Comparison of ENCODE assay signal across 8 cellular contexts in the genomic region with DNA sequence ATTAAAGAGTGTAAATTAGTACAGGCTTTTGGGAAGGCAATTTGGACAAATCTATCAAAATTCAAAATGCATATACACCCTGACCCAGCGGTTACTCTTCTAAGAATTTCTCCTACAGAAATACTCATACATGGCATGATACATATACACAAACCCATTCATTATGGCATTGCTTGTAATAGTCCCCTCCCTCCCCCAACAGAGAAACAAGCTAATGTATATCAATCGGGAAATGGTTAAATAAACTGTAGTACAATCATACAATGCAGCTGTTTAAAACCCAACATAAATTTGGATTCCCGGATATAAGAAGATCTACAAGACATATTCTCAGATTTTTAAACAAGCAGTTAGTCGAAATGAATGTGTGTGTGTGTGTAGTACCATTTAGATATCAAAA. TPM values are rescaled to one million over a fixed set of nuclear protein-coding genes. Genes with fewer than 3 reads are reported as not detected.
DNase-seq lines count a peak whose midpoint lies in the region; ATAC-seq, FAIRE-seq and TF ChIP-seq lines count a peak whose summit lies in the region.

No MANE protein-coding gene starts in this region.

- H3K79me2 ChIP-seq in K562 (ENCODE audit: control insufficient read depth, insufficient read depth, low read length): peaks cover 49% of the 10 kb centered on the region

- peak overlapping the region; percentile 84 for H3K4me2 ChIP-seq in K562 (ENCODE audit: insufficient read depth, low read length)

- H4K20me1 ChIP-seq in K562 (replicated peaks; ENCODE audit: control insufficient read depth, insufficient read depth, low read length): peaks cover 11% of the 10 kb centered on the region

- peak overlapping the region; percentile 67 for H3K27ac ChIP-seq in CD8-positive, alpha-beta memory T cell (ENCODE audit: low read depth, low read length)
- peak overlapping the region; percentile 92 for H3K27ac ChIP-seq in K562 (ENCODE audit: extremely low read depth, low read depth, low read length)

- peaks cover 0 to 4% of the 10 kb centered on the region in 2 donors for H3K27me3 Mint-ChIP-seq in CD8-positive, alpha-beta memory T cell
- H3K27me3 Mint-ChIP-seq in mesothelial cell of epicardium (ENCODE audit: low read depth): no peaks in the 10 kb centered on the region

- 0% methylated on average over 2 of the region's 4 CpGs for WGBS in K562 (ENCODE audit: insufficient coverage, low coverage, missing lambda C conversion rate)

- H3K9me1 ChIP-seq in K562 (ENCODE audit: control insufficient read depth, insufficient read depth, low read length): no peaks in the 10 kb centered on the region

- TF ChIP-seq CTCF in K562 (IDR thresholded peaks at IDR 0.05 in 2 of 3, conservative IDR thresholded peaks at IDR 0.05 in 1 of 3; ENCODE audit: insufficient read depth in 2 of 3, low read depth in 1 of 3, low read length in 3 of 3) (no peak), mesothelial cell of epicardium (IDR thresholded peaks at IDR 0.05; ENCODE audit: unreplicated experiment) (no peak)

- H3K27ac Mint-ChIP-seq in CD8-positive, alpha-beta memory T cell: peak overlapping the region; percentile 80 to 99 (median 88)
- H3K27ac Mint-ChIP-seq in mesothelial cell of epicardium: peak overlapping the region; percentile 84

- ATAC-seq in K562 (no peak), HG02759 (IDR thresholded peaks at IDR 0.05; ENCODE audit: unreplicated experiment) (no peak), HG03442 (IDR thresholded peaks at IDR 0.05; ENCODE audit: unreplicated experiment) (no peak)

- H3K36me3 ChIP-seq in CD8-positive, alpha-beta memory T cell (ENCODE audit: insufficient read depth, low read length): no peaks in the 10 kb centered on the region
- H3K36me3 ChIP-seq in K562 (ENCODE audit: control insufficient read depth, insufficient read depth, low read length): peaks cover 15% of the 10 kb centered on the region

- H3K9me3 ChIP-seq in CD8-positive, alpha-beta memory T cell (ENCODE audit: low read length): no peaks in the 10 kb centered on the region
- H3K9me3 ChIP-seq in K562 (replicated peaks; ENCODE audit: control insufficient read depth, insufficient read depth, low read depth, low read length): no peaks in the 10 kb centered on the region

- peaks cover 0 to 22% (median 0%) of the 10 kb centered on the region in 3 donors for H3K36me3 Mint-ChIP-seq in CD8-positive, alpha-beta memory T cell
- peaks cover 3% of the 10 kb centered on the region for H3K36me3 Mint-ChIP-seq in mesothelial cell of epicardium

- H3K4me1 ChIP-seq in CD8-positive, alpha-beta memory T cell (ENCODE audit: insufficient read depth, low read length): peaks cover 33% of the 10 kb centered on the region
- H3K4me1 ChIP-seq in K562 (replicated peaks in 1 of 2; ENCODE audit: control insufficient read depth in 2 of 2, insufficient read depth in 2 of 2, low read length in 2 of 2): peaks cover 13 to 15% of the 10 kb centered on the region in 2 experiments; a peak in 4 of 5 replicates

- H3K9ac ChIP-seq in K562 (ENCODE audit: insufficient read depth in 1 of 2, low read depth in 2 of 2, low read length in 2 of 2): peak overlapping the region; percentile 84 to 95

- peaks cover 35 to 43% (median 38%) of the 10 kb centered on the region in 3 donors for H3K4me1 Mint-ChIP-seq in CD8-positive, alpha-beta memory T cell
- H3K4me1 Mint-ChIP-seq in mesothelial cell of epicardium: peaks cover 12% of the 10 kb centered on the region

- TF ChIP-seq POLR2A in K562 (conservative IDR thresholded peaks at IDR 0.05): no peak

- no peak for FAIRE-seq in K562 (lab: Jason Lieb, UNC)

- in situ Hi-C loops in K562 (cut with MboI): no loop called here

- peak overlapping the region; percentile 87 to 98 (median 92) for H3K4me3 Mint-ChIP-seq in CD8-positive, alpha-beta memory T cell
- peak overlapping the region; percentile 81 for H3K4me3 Mint-ChIP-seq in mesothelial cell of epicardium

- no peak for TF ChIP-seq RAD21 in K562 (CRISPR knock-in tag; conservative IDR thresholded peaks at IDR 0.05 in 1 of 2, IDR thresholded peaks at IDR 0.05 in 1 of 2)

- BruUV-seq in K562 (replicated peaks; lab: Mats Ljungman, UMichigan): no TSS peak

- no peak for DNase-seq in CD8-positive, alpha-beta memory T cell
- DNase-seq in Kasumi-1 (lab: John Stamatoyannopoulos, UW) (peak; percentile 31 to 35), K562 (ENCODE audit: extremely low read depth in 1 of 4, low spot score in 3 of 4) (no peak), mesothelial cell of epicardium (ENCODE audit: low spot score in 2 of 2, unreplicated experiment in 2 of 2) (no peak), NCI-H1930 (lab: John Stamatoyannopoulos, UW) (no peak), NCI-H128 (lab: John Stamatoyannopoulos, UW; ENCODE audit: unreplicated experiment) (no peak)

- H3K9me3 Mint-ChIP-seq in CD8-positive, alpha-beta memory T cell: no peaks in the 10 kb centered on the region
- H3K9me3 Mint-ChIP-seq in mesothelial cell of epicardium: peaks cover 9% of the 10 kb centered on the region

- POLR2A ChIA-PET in CD8-positive, alpha-beta memory T cell (lab: Charles Lee): interaction anchor here (0.6 to 1.9 kb wide), 3 partner anchors 14 to 357 kb away, joined by 3 to 14 read pairs (median 6); no protein-coding TSS in a partner anchor
- POLR2A ChIA-PET in K562 (lab: Yijun Ruan, JAX): no interaction called here

- CTCF ChIA-PET in CD8-positive, alpha-beta memory T cell (lab: Charles Lee): interaction anchor here (1.1 to 1.5 kb wide), 2 partner anchors 23 to 146 kb away, joined by 3 read pairs; no protein-coding TSS in a partner anchor
- CTCF ChIA-PET in K562 (lab: Yijun Ruan, JAX; ENCODE audit: low intra/inter-chr PET ratio): no interaction called here

- no peaks in the 10 kb centered on the region for H3K27me3 ChIP-seq in CD8-positive, alpha-beta memory T cell (ENCODE audit: insufficient read depth, low read length, poor library complexity, severe bottlenecking)
- no peaks in the 10 kb centered on the region for H3K27me3 ChIP-seq in K562 (ENCODE audit: control insufficient read depth in 2 of 2, insufficient read depth in 2 of 2, low read length in 2 of 2)

- intact Hi-C loops in K562 (cut with micrococcal nuclease): loop anchor here (10.0 kb wide), 1 partner anchor 359 kb away; a partner anchor contains a TSS

- no peak for TF ChIP-seq EP300 in K562 (IDR thresholded peaks at IDR 0.05; ENCODE audit: low read length)

- peak overlapping the region; percentile 82 for H3K4me3 ChIP-seq in CD8-positive, alpha-beta memory T cell (ENCODE audit: low read length)
- peak overlapping the region; percentile 83 for H3K4me3 ChIP-seq in K562

- peak overlapping the region; percentile 87 for H2AFZ ChIP-seq in K562 (ENCODE audit: low read depth, low read length)

TF ChIP-seq in K562, 482 proteins besides CTCF, POLR2A, EP300 and RAD21:
- TF ChIP-seq, protein P1, sequence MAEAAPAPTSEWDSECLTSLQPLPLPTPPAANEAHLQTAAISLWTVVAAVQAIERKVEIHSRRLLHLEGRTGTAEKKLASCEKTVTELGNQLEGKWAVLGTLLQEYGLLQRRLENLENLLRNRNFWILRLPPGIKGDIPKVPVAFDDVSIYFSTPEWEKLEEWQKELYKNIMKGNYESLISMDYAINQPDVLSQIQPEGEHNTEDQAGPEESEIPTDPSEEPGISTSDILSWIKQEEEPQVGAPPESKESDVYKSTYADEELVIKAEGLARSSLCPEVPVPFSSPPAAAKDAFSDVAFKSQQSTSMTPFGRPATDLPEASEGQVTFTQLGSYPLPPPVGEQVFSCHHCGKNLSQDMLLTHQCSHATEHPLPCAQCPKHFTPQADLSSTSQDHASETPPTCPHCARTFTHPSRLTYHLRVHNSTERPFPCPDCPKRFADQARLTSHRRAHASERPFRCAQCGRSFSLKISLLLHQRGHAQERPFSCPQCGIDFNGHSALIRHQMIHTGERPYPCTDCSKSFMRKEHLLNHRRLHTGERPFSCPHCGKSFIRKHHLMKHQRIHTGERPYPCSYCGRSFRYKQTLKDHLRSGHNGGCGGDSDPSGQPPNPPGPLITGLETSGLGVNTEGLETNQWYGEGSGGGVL (CRISPR knock-in tag; IDR thresholded peaks at IDR 0.05): no peak
- TF ChIP-seq, protein P2, sequence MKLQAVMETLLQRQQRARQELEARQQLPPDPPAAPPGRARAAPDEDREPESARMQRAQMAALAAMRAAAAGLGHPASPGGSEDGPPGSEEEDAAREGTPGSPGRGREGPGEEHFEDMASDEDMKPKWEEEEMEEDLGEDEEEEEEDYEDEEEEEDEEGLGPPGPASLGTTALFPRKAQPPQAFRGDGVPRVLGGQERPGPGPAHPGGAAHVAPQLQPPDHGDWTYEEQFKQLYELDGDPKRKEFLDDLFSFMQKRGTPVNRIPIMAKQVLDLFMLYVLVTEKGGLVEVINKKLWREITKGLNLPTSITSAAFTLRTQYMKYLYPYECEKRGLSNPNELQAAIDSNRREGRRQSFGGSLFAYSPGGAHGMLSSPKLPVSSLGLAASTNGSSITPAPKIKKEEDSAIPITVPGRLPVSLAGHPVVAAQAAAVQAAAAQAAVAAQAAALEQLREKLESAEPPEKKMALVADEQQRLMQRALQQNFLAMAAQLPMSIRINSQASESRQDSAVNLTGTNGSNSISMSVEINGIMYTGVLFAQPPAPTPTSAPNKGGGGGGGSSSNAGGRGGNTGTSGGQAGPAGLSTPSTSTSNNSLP (IDR thresholded peaks at IDR 0.05; ENCODE audit: borderline replicate concordance, low read depth, low read length): 0 out of 2 replicates have a peak, but pooled peaks have one; percentile 29
- peak in 1 of 2 experiments; percentile 12; a peak in 1 of 4 replicates for TF ChIP-seq NONO (IDR thresholded peaks at IDR 0.05; ENCODE audit: low read depth in 2 of 2, low read length in 1 of 2)

RNA-seq across cellular contexts. Expression of a gene that starts 0.8 kb away (rescaled TPM):
- 100 to 1,000 TPM; 437 to 444 TPM for total RNA-seq in CD8-positive, alpha-beta memory T cell
- 18.7 TPM for polyA plus RNA-seq in CD8-positive, alpha-beta memory T cell
- total RNA-seq in K562 (2011; cell fraction: chromatin; rRNA removed; ENCODE audit: low replicate concordance): 349 and 493 TPM in 2 replicates
- 186 and 207 TPM in 2 replicates for total RNA-seq in K562 (2011; cell fraction: nucleolus; rRNA removed)
- 242 and 280 TPM in 2 replicates for total RNA-seq in K562 (2011; cell fraction: nucleoplasm; rRNA removed)
- total RNA-seq in K562 (2014; rRNA removed) (65.1 and 72.3 TPM in 2 replicates), K562 (2014; rRNA removed; fragmentation: Illumina TruSeq; extraction: Trizol) (68.0 and 74.6 TPM in 2 replicates), K562 (2015; rRNA removed; fragmentation: Illumina TruSeq; extraction: Trizol) (60.8 and 66.7 TPM in 2 replicates), K562 (2021) (198 and 204 TPM in 2 replicates), mesothelial cell of epicardium (257 to 277 TPM (median 261 TPM) in 3 replicates)
- polyA plus RNA-seq in K562 (2011; rRNA removed) (73.9 and 86.3 TPM in 2 replicates), K562 (2014; fragmentation: Illumina TruSeq; extraction: Trizol) (93.4 and 104 TPM in 2 replicates), K562 (2014; fragmentation: Nextera tagmentation; extraction: Ambion mirVana) (10 to 100 TPM; 23.9 to 24.8 TPM), K562 (2014; rRNA removed) (59.1 and 61.8 TPM in 2 replicates)
- 62.6 and 71.5 TPM in 2 replicates for polyA plus RNA-seq in K562 (2011; cell fraction: cytosol; rRNA removed)
- polyA plus RNA-seq in K562 (2011; cell fraction: nucleus; rRNA removed): 185 and 198 TPM in 2 replicates
- 70.1 and 84.1 TPM in 2 replicates for polyA plus RNA-seq in K562 (2012)
- polyA minus RNA-seq in K562 (2011; rRNA and poly(A)+ RNA removed): 332 and 410 TPM in 2 replicates
- polyA minus RNA-seq in K562 (2011; cell fraction: cytosol; rRNA and poly(A)+ RNA removed): 177 and 245 TPM in 2 replicates
- polyA minus RNA-seq in K562 (2011; cell fraction: nucleus; rRNA and poly(A)+ RNA removed): 94.5 and 141 TPM in 2 replicates

Comparison
In these comparisons a context has a peak if more than half of its experiments do, and no peak if none do; other contexts are left out.
1. DNase-seq: peak in Kasumi-1 (2 of 2); none in CD8-positive, alpha-beta memory T cell (0 of 5), K562 (0 of 4), mesothelial cell of epicardium (0 of 2), NCI-H1930 (0 of 2) and NCI-H128 (single experiment).